In the genomic region with DNA sequence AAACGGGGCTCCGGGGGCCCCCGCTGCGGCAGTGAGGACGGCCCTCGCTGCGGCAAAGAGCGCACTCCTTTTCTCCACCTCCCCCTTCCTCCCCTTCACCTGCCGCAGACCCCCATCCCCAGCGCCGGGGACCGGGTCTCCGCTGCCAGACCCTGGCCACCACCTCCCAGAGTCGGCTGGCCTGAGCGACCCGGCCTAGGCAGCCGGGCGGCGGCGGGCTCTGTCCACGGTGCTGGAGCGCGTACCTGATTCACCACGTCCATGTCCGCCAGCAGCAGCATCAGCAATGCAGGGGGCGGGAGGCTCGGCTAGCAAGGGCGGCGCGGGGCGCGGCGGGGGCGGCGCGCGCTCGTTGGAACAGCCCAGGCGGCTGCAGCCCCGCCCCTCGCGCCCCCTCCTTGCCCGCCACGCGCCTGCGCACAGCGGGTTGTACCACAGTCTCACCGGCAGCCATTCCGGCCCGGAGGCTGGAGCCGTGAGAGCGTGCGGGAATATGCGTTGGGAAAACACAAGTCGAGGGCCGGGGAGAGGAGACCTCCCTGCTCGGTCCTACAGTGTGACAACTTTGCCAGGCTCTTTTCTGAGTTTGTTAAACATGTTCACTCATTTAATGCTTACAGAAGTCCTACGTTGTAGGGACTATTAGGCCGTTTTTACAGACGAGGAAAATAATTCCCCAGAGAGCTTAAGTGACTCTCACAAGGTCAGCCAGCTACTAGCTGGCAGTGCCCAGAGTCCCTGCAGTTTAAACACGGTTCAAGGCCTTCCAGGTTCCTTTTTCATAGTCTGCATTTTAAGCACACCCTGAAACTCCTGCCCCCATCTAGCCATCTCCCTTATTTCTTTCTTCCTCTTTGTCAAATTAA, we compare ENCODE assay signal across 8 cellular contexts. TPM values are rescaled to one million over a fixed set of nuclear protein-coding genes. Genes with fewer than 3 reads are reported as not detected.
DNase-seq lines count a peak whose midpoint lies in the region; ATAC-seq and TF ChIP-seq lines count a peak whose summit lies in the region.

Gene SYP, minus strand, starts transcription at position 288 of the 866 bp plus-strand sequence. Its CDS starts 7 bp downstream, at position 281.

- no peaks in the 10 kb centered on the region for H3K9me3 ChIP-seq in Peyer's patch

- H3K4me1 Mint-ChIP-seq in IgD-negative memory B cell (peaks cover 0 to 3% (median 3%) of the 10 kb centered on the region in 3 donors), nephron progenitor cell (peaks cover 5% of the 10 kb centered on the region)

- H3K27ac ChIP-seq in Peyer's patch = peak within 1 kb of the TSS; percentile 32 to 61 (median 54)

- H3K27me3 Mint-ChIP-seq in IgD-negative memory B cell (no peaks in the 10 kb centered on the region), nephron progenitor cell (ENCODE audit: low read depth, poor library complexity) (peaks cover 35% of the 10 kb centered on the region)

- peak in 1 of 6 experiments; percentile 21 for TF ChIP-seq CTCF in Peyer's patch (IDR thresholded peaks at IDR 0.05)
- no peak for TF ChIP-seq CTCF in nephron progenitor cell (IDR thresholded peaks at IDR 0.05)

- peak within 1 kb of the TSS in 2 of 3 donors; percentile 1 to 71 for H3K27ac Mint-ChIP-seq in IgD-negative memory B cell
- no peak within 1 kb of the TSS for H3K27ac Mint-ChIP-seq in nephron progenitor cell

- H3K9me3 Mint-ChIP-seq in IgD-negative memory B cell = no peaks in the 10 kb centered on the region
- peaks cover 54% of the 10 kb centered on the region for H3K9me3 Mint-ChIP-seq in nephron progenitor cell

- peak; percentile 52 to 65 for TF ChIP-seq POLR2A in Peyer's patch (IDR thresholded peaks at IDR 0.05)

- no peaks in the 10 kb centered on the region for H3K36me3 Mint-ChIP-seq in IgD-negative memory B cell
- H3K36me3 Mint-ChIP-seq in nephron progenitor cell (ENCODE audit: low read depth) = no peaks in the 10 kb centered on the region

- peak; percentile 62 for DNase-seq in DMS53 treated with DMSO at 0.1 percent for 48 hours (lab: John Stamatoyannopoulos, UW; ENCODE audit: unreplicated experiment)
- DNase-seq in Peyer's patch = peak; percentile 89 to 96 (median 89)
- peak; percentile 75 to 83 for DNase-seq in activated T-helper 1 cell treated with anti-CD3 and anti-CD28 coated beads, Interleukin-2, amount 50 U/mL, for 16 hours (ENCODE audit: low read depth in 1 of 2, low spot score in 1 of 2)
- peak; percentile 67 for DNase-seq in fibroblast of peridontal ligament (ENCODE audit: extremely low read depth)
- DNase-seq in nephron progenitor cell = peak; percentile 92
- DNase-seq in stimulated activated naive CD4-positive, alpha-beta T cell treated with Interleukin-2 at 50 U/mL for 16 hours (lab: John Stamatoyannopoulos, UW) = peak; percentile 83

- H3K27me3 ChIP-seq in Peyer's patch = no peaks in the 10 kb centered on the region

- ATAC-seq in GM21529 (IDR thresholded peaks at IDR 0.05; ENCODE audit: unreplicated experiment) = peak; percentile 95

- no peaks in the 10 kb centered on the region for H3K36me3 ChIP-seq in Peyer's patch

- H3K4me1 ChIP-seq in Peyer's patch = peaks cover 0 to 5% (median 2%) of the 10 kb centered on the region in 4 donors

- peak within 1 kb of the TSS; percentile 25 to 45 (median 34) for H3K4me3 ChIP-seq in Peyer's patch

- H3K4me3 Mint-ChIP-seq in IgD-negative memory B cell (peak within 1 kb of the TSS; percentile 13 to 85 (median 76)), nephron progenitor cell (no peak within 1 kb of the TSS)

RNA-seq across cellular contexts. Expression of gene SYP, which starts in this region (rescaled TPM):
- polyA plus RNA-seq in IgD-negative memory B cell = 1.1 TPM
- 10 to 100 TPM in 1 of 4 donors, 1 to 10 TPM in 2, not detected in 1; 5.5 to 11.0 (median 6.7) TPM for total RNA-seq in Peyer's patch

Comparison
In these comparisons a context has a peak if more than half of its experiments do, and no peak if none do; other contexts are left out.
1. Peak in every context shown above with its lines: DNase-seq, ATAC-seq, H3K4me3 ChIP-seq and H3K27ac ChIP-seq.